Comparison of ENCODE assay signal across 25 cellular contexts in the genomic region with DNA sequence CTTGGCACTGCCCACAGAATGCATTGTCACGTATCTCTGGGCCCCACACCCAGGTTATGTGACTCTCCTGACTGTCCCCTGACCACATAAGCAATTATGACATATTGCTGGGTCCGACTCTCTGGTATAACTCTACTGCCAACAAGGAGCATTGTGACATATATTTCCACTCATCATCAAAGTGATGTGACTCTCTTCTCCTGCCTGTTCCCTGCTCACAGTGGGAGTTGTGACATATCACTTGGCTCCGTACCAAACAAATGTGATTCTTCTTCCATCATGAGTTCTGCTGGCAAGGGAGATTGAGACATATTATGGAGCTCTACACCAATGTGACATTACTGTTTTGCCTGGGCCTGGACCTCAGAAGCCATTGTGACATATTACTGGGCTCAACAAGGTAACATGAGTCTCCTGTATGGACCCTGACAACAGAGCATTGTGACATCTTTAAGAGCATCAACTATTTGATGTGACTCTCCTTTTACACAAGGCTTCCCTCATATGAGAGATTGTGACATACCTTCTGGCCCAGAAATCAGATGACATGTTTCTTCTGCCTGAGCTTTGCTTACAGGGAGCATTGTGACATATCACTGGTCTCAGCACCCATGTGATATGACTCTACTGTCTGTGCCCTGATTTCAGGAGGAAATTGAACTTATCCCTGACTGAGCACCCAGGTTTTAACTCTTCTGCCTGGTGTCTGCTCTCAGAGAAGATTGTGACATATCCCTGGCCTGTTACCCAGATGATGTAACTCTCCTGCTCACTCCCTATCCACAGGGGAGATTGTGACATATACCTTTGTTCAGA. TPM values are rescaled to one million over a fixed set of nuclear protein-coding genes. Genes with fewer than 3 reads are reported as not detected.
DNase-seq lines count a peak whose midpoint lies in the region; ATAC-seq and TF ChIP-seq lines count a peak whose summit lies in the region.
"Had no signal": no experiment of that assay in that cellular context is flagged by ENCODE, and none has a peak within 500 bp of the region (broad histone marks: within the 10 kb centered on the region; RNA-seq: fewer than 3 reads in every experiment).

No MANE protein-coding gene starts in this region.

- no peak for TF ChIP-seq EP300 in gastroesophageal sphincter (IDR thresholded peaks at IDR 0.05)

- no peak for TF ChIP-seq POLR2A in gastroesophageal sphincter (IDR thresholded peaks at IDR 0.05)

- H2AFZ ChIP-seq in mammary epithelial cell (ENCODE audit: low read depth, low read length) = no peak overlapping the region

- H3K27ac ChIP-seq in mammary epithelial cell (ENCODE audit: insufficient read depth, low read depth, low read length) = no peak overlapping the region
- no peak overlapping the region for H3K27ac ChIP-seq in gastroesophageal sphincter
- H3K27ac ChIP-seq in ascending aorta = no peak overlapping the region
- H3K27ac ChIP-seq: KMS-11, thyroid gland had no signal

- no peaks in the 10 kb centered on the region for H3K79me2 ChIP-seq in mammary epithelial cell (ENCODE audit: insufficient read depth, low read length)

- 42% methylated on average over 3 of the region's 3 CpGs for WGBS in mammary epithelial cell (ENCODE audit: low coverage, missing lambda C conversion rate)
- WGBS in gastroesophageal sphincter (ENCODE audit: low coverage in 1 of 2), 2 donors = 40 to 50% methylated on average over 2 of the region's 3 CpGs

- H3K4me3 ChIP-seq in AG10803 (ENCODE audit: low read length) (no peak overlapping the region), mammary epithelial cell (replicated peaks in 1 of 3; ENCODE audit: insufficient read depth in 1 of 3, low read depth in 2 of 3, low read length in 3 of 3) (no peak overlapping the region), gastroesophageal sphincter (no peak overlapping the region), ascending aorta (no peak overlapping the region)
- H3K4me3 ChIP-seq: thyroid gland had no signal

- dilution Hi-C loops in mammary epithelial cell (cut with HindIII; ENCODE audit: low sequenced_read_pairs) = no loop called here

- H3K36me3 ChIP-seq in mammary epithelial cell (ENCODE audit: insufficient read depth, low read length) = no peaks in the 10 kb centered on the region
- no peaks in the 10 kb centered on the region for H3K36me3 ChIP-seq in gastroesophageal sphincter
- H3K36me3 ChIP-seq in ascending aorta = peaks cover 0 to 6% of the 10 kb centered on the region in 2 donors
- H3K36me3 ChIP-seq: thyroid gland had no signal

- no peak for TF ChIP-seq CTCF in AG10803 (conservative IDR thresholded peaks at IDR 0.05; ENCODE audit: low read length)
- no peak for TF ChIP-seq CTCF in mammary epithelial cell (conservative IDR thresholded peaks at IDR 0.05 in 1 of 2, IDR thresholded peaks at IDR 0.05 in 1 of 2; ENCODE audit: extremely low read depth in 1 of 2, insufficient read depth in 1 of 2, low read depth in 1 of 2, low read length in 2 of 2)
- no peak for TF ChIP-seq CTCF in gastroesophageal sphincter (IDR thresholded peaks at IDR 0.05)
- TF ChIP-seq CTCF in GM13977 (IDR thresholded peaks at IDR 0.05; ENCODE audit: extremely low read depth, insufficient read depth, missing control alignments) = no peak
- TF ChIP-seq CTCF in ascending aorta (IDR thresholded peaks at IDR 0.05) = no peak

- H3K4me2 ChIP-seq in mammary epithelial cell (ENCODE audit: insufficient read depth, low read depth, low read length) = no peak overlapping the region
- H3K4me2 ChIP-seq: KMS-11 had no signal

- peak; percentile 87 for ATAC-seq in gastroesophageal sphincter
- ATAC-seq: right cardiac atrium; stimulated activated naive CD8-positive, alpha-beta T cell treated with anti-CD3 and anti-CD28 coated beads, Interleukin-15, Interleukin-2, amounts not matched to agents 100 U/mL and 50 U/mL, for 24 hours; T-cell had no signal

- DNase-seq in AG10803 (ENCODE audit: low read depth) (peak; percentile 4), GF-D8 (lab: John Stamatoyannopoulos, UW) (peak; percentile 43), mammary epithelial cell (peak; percentile 36), GM13977 (ENCODE audit: low spot score) (no peak), ascending aorta (ENCODE audit: low spot score in 2 of 2) (no peak), NCI-H2196 treated with DMSO at 0.1 percent for 48 hours (lab: John Stamatoyannopoulos, UW; ENCODE audit: unreplicated experiment) (no peak), posterior vena cava (ENCODE audit: low spot score) (no peak)
- DNase-seq: activated CD4-positive, alpha-beta T cell treated with anti-CD3 and anti-CD28 coated beads for 4 hours; cortex of kidney; DMS79; endodermal cell; foreskin melanocyte; HFFc6; NCI-H187; NCI-H2227 treated with DMSO at 0.1 percent for 48 hours; NCI-H774; right cardiac atrium; SHP77 treated with DMSO at 0.1 percent for 48 hours; stimulated activated CD4-positive, alpha-beta T cell treated with anti-CD3 and anti-CD28 coated beads, Interleukin-12 subunit alpha, Interleukin-12 subunit beta, amount 100 ng/mL, for 4 hours; stimulated activated CD4-positive, alpha-beta T cell treated with anti-CD3 and anti-CD28 coated beads, Interleukin-4, amount 100 ng/mL, for 4 hours; stimulated activated naive CD8-positive, alpha-beta T cell treated with anti-CD3 and anti-CD28 coated beads, Interleukin-15, Interleukin-2, amounts not matched to agents 100 U/mL and 50 U/mL, for 24 hours; T-cell; thyroid gland had no signal

- CTCF ChIA-PET in mammary epithelial cell (lab: Charles Lee; ENCODE audit: low non-redundant PET) = no interaction called here

- H3K27me3 ChIP-seq in mammary epithelial cell (ENCODE audit: insufficient read depth, low read length) (no peaks in the 10 kb centered on the region), gastroesophageal sphincter (no peaks in the 10 kb centered on the region), ascending aorta (no peaks in the 10 kb centered on the region)
- H3K27me3 ChIP-seq: thyroid gland had no signal

- H3K9me3 ChIP-seq in mammary epithelial cell (replicated peaks; ENCODE audit: insufficient read depth, low read length) (peaks cover 31% of the 10 kb centered on the region), gastroesophageal sphincter (no peaks in the 10 kb centered on the region), ascending aorta (no peaks in the 10 kb centered on the region)
- H3K9me3 ChIP-seq: thyroid gland had no signal

- in situ Hi-C loops in mammary epithelial cell (cut with MboI; ENCODE audit: low sequenced_read_pairs in 2 of 2) (no loop called here), GM13977 (cut with MboI; ENCODE audit: low pct_unique_long_range_greater_than_20kb, low sequenced_read_pairs, unreplicated experiment) (no loop called here)

- BruUV-seq in mammary epithelial cell (replicated peaks; lab: Mats Ljungman, UMichigan) = no TSS peak

- no peaks in the 10 kb centered on the region for H4K20me1 ChIP-seq in mammary epithelial cell (ENCODE audit: insufficient read depth, low read length)

- intact Hi-C loops in mammary epithelial cell (cut with micrococcal nuclease) (loop anchor here (10.0 kb wide), 1 partner anchor 280 kb away; no protein-coding TSS in a partner anchor), ascending aorta (cut with DNase I) (no loop called here), posterior vena cava (cut with DNase I) (no loop called here)

- H3K9ac ChIP-seq in mammary epithelial cell (ENCODE audit: insufficient read depth, low read length) = no peak overlapping the region
- H3K9ac ChIP-seq: KMS-11 had no signal

- H3K4me1 ChIP-seq in mammary epithelial cell (ENCODE audit: insufficient read depth, low read length) (no peaks in the 10 kb centered on the region), gastroesophageal sphincter (no peaks in the 10 kb centered on the region), ascending aorta (no peaks in the 10 kb centered on the region)
- H3K4me1 ChIP-seq: thyroid gland had no signal

RNA-seq across cellular contexts. Expression of gene ZNF681, which starts 15.7 kb away (rescaled TPM):
- total RNA-seq in mammary epithelial cell (1 to 10 TPM; 1.3 to 2.3 TPM), gastroesophageal sphincter (1 to 10 TPM in 2 of 4 donors, under 1 TPM in 2; 0.78 to 1.7 (median 0.92) TPM), ascending aorta (1.9 TPM), posterior vena cava (1 to 10 TPM; 1.5 to 1.6 TPM)
- 0.19 TPM for polyA plus RNA-seq in mammary epithelial cell
- polyA minus RNA-seq in mammary epithelial cell = not detected

Comparison
In these comparisons a context has a peak if more than half of its experiments do, and no peak if none do; other contexts are left out.
1. DNase-seq: peak in AG10803 (single experiment), GF-D8 (single experiment) and mammary epithelial cell (single experiment); none in GM13977 (single experiment), ascending aorta (0 of 2), NCI-H2196 treated with DMSO at 0.1 percent for 48 hours (single experiment) and posterior vena cava (single experiment).